10 cellular contexts compared by ENCODE assay signal in genomic region chr15:74422723-74423442, GRCh38. TPM values are rescaled to one million over a fixed set of nuclear protein-coding genes. Genes with fewer than 3 reads are reported as not detected.
A peak's percentile ranks its signal among the peaks of the same experiment; 100 is the strongest.
DNase-seq lines count a peak whose midpoint lies in the region; ATAC-seq and TF ChIP-seq lines count a peak whose summit lies in the region.
"Had no signal": no experiment of that assay in that cellular context is flagged by ENCODE, and none has a peak within 500 bp of the region (broad histone marks: within the 10 kb centered on the region; RNA-seq: fewer than 3 reads in every experiment).

No MANE protein-coding gene starts in this region.

- intact Hi-C loops in left colon (cut with DNase I, micrococcal nuclease), result no loop called here

- H4K20me1 ChIP-seq in GM23338 (replicated peaks; ENCODE audit: insufficient read depth), result no peaks in the 10 kb centered on the region; the same call in none of the 2 replicates

- no peaks in the 10 kb centered on the region; the same call in 2 of the 3 replicates for H3K36me3 Mint-ChIP-seq in GM23338 (ENCODE audit: low read depth)
- no peaks in the 10 kb centered on the region for H3K36me3 Mint-ChIP-seq in natural killer cell treated with Interleukin-12 subunit alpha and Interleukin-12 subunit beta and Interleukin-15 and Interleukin-18, amount 100 ng/mL, for 72 hours

- H3K79me2 ChIP-seq in GM23338 (replicated peaks; ENCODE audit: insufficient read depth), result peaks cover 21% of the 10 kb centered on the region

- H3F3A ChIP-seq in GM23338 (replicated peaks; ENCODE audit: low read depth), result no peaks in the 10 kb centered on the region

- H3K4me2 ChIP-seq in GM23338 (peak overlapping the region; percentile 48; the same call in 1 of the 2 replicates), skeletal muscle satellite cell (ENCODE audit: low read length) (peak overlapping the region; percentile 68)

- CTCF ChIA-PET in RWPE1 (lab: Yijun Ruan, JAX), result interaction anchor here (1.8 kb wide), 1 partner anchor 41 kb away, joined by 6 read pairs; no protein-coding TSS in a partner anchor

- no peaks in the 10 kb centered on the region for H3K9me3 Mint-ChIP-seq in GM23338
- no peaks in the 10 kb centered on the region for H3K9me3 Mint-ChIP-seq in natural killer cell treated with Interleukin-12 subunit alpha and Interleukin-12 subunit beta and Interleukin-15 and Interleukin-18, amount 100 ng/mL, for 72 hours
- H3K9me3 Mint-ChIP-seq: naive thymus-derived CD4-positive, alpha-beta T cell had no signal

- DNase-seq in GM23338 (ENCODE audit: low spot score), result peak; percentile 43
- DNase-seq in RWPE1 (ENCODE audit: low spot score), result peak; percentile 92
- DNase-seq in fibroblast of pulmonary artery (ENCODE audit: low read depth), result peak; percentile 39
- no peak for DNase-seq in natural killer cell treated with Interleukin-12 subunit alpha and Interleukin-12 subunit beta and Interleukin-15 and Interleukin-18, amount 100 ng/mL, for 72 hours (ENCODE audit: low spot score)
- DNase-seq in left colon, result no peak
- DNase-seq: activated CD8-positive, alpha-beta memory T cell treated with anti-CD3 and anti-CD28 coated beads, Interleukin-2, amount 10 ng/mL, durations not matched to agents 7 days and 5 days; naive thymus-derived CD4-positive, alpha-beta T cell had no signal

- H3K4me1 Mint-ChIP-seq in GM23338, result peaks cover 41% of the 10 kb centered on the region
- peaks cover 34 to 40% of the 10 kb centered on the region in 2 donors for H3K4me1 Mint-ChIP-seq in natural killer cell treated with Interleukin-12 subunit alpha and Interleukin-12 subunit beta and Interleukin-15 and Interleukin-18, amount 100 ng/mL, for 72 hours (ENCODE audit: low read depth in 2 of 2)

- H3K27me3 ChIP-seq in GM23338 (ENCODE audit: insufficient read depth), result no peaks in the 10 kb centered on the region
- no peaks in the 10 kb centered on the region for H3K27me3 ChIP-seq in skeletal muscle satellite cell (ENCODE audit: control insufficient read depth, insufficient read depth, low read length)

- POLR2A ChIA-PET in RWPE1 (lab: Yijun Ruan, JAX; ENCODE audit: low non-redundant PET), result no interaction called here

- ATAC-seq in GM23338, result peak; percentile 46
- no peak for ATAC-seq in natural killer cell treated with Interleukin-12 subunit alpha and Interleukin-12 subunit beta and Interleukin-15 and Interleukin-18, amount 100 ng/mL, for 72 hours
- no peak for ATAC-seq in GM21447 (IDR thresholded peaks at IDR 0.05; ENCODE audit: unreplicated experiment)
- no peak for ATAC-seq in left colon
- no peak for ATAC-seq in GM18867 (IDR thresholded peaks at IDR 0.05; ENCODE audit: unreplicated experiment)
- ATAC-seq: activated CD8-positive, alpha-beta memory T cell treated with anti-CD3 and anti-CD28 coated beads, Interleukin-2, amount 10 ng/mL, durations not matched to agents 7 days and 5 days; naive thymus-derived CD4-positive, alpha-beta T cell had no signal

- TF ChIP-seq CTCF in GM23338 (conservative IDR thresholded peaks at IDR 0.05; ENCODE audit: low read depth in 2 of 2) (no peak), RWPE1 (conservative IDR thresholded peaks at IDR 0.05; ENCODE audit: low read depth) (no peak), fibroblast of pulmonary artery (IDR thresholded peaks at IDR 0.05; ENCODE audit: low read length, missing control alignments) (no peak)

- peaks cover 7% of the 10 kb centered on the region for H3K27me3 Mint-ChIP-seq in GM23338 (ENCODE audit: insufficient read depth, low read depth, poor library complexity)
- no peaks in the 10 kb centered on the region for H3K27me3 Mint-ChIP-seq in natural killer cell treated with Interleukin-12 subunit alpha and Interleukin-12 subunit beta and Interleukin-15 and Interleukin-18, amount 100 ng/mL, for 72 hours
- H3K27me3 Mint-ChIP-seq: activated CD8-positive, alpha-beta memory T cell treated with anti-CD3 and anti-CD28 coated beads, Interleukin-2, amount 10 ng/mL, durations not matched to agents 7 days and 5 days; naive thymus-derived CD4-positive, alpha-beta T cell had no signal

- H3K4me1 ChIP-seq in GM23338 (ENCODE audit: insufficient read depth) (peaks cover 28% of the 10 kb centered on the region), skeletal muscle satellite cell (ENCODE audit: control insufficient read depth, insufficient read depth, low read length) (peaks cover 92% of the 10 kb centered on the region)

- peak overlapping the region; percentile 73 for H3K9ac ChIP-seq in skeletal muscle satellite cell (ENCODE audit: low read depth, low read length)

- no peaks in the 10 kb centered on the region for H3K9me2 ChIP-seq in GM23338 (ENCODE audit: insufficient read depth)

- H3K4me3 ChIP-seq in GM23338, result no peak overlapping the region
- no peak overlapping the region for H3K4me3 ChIP-seq in fibroblast of pulmonary artery (replicated peaks; ENCODE audit: low read depth, low read length)
- H3K4me3 ChIP-seq in skeletal muscle satellite cell (ENCODE audit: low read length), result peak overlapping the region; percentile 46

- no peak overlapping the region; the same call in 2 of the 3 replicates for H3K4me3 Mint-ChIP-seq in GM23338
- H3K4me3 Mint-ChIP-seq in natural killer cell treated with Interleukin-12 subunit alpha and Interleukin-12 subunit beta and Interleukin-15 and Interleukin-18, amount 100 ng/mL, for 72 hours, result no peak overlapping the region
- H3K4me3 Mint-ChIP-seq: activated CD8-positive, alpha-beta memory T cell treated with anti-CD3 and anti-CD28 coated beads, Interleukin-2, amount 10 ng/mL, durations not matched to agents 7 days and 5 days; naive thymus-derived CD4-positive, alpha-beta T cell had no signal

- no peak overlapping the region for H2AFZ ChIP-seq in GM23338

- H3K27ac Mint-ChIP-seq in GM23338, result peak overlapping the region; percentile 86
- no peak overlapping the region for H3K27ac Mint-ChIP-seq in natural killer cell treated with Interleukin-12 subunit alpha and Interleukin-12 subunit beta and Interleukin-15 and Interleukin-18, amount 100 ng/mL, for 72 hours

- H3K36me3 ChIP-seq in GM23338 (ENCODE audit: insufficient read depth) (no peaks in the 10 kb centered on the region), skeletal muscle satellite cell (ENCODE audit: insufficient read depth, low read length) (peaks cover 43% of the 10 kb centered on the region)

- H3K27ac ChIP-seq in GM23338 (ENCODE audit: low read depth), result no peak overlapping the region
- peak overlapping the region; percentile 84 for H3K27ac ChIP-seq in RWPE1

- H3K9me3 ChIP-seq in skeletal muscle satellite cell (replicated peaks; ENCODE audit: low read length), result no peaks in the 10 kb centered on the region

TF ChIP-seq in GM23338, 12 proteins besides CTCF, POLR2A, EP300 and RAD21 (continues in another document):
- TF ChIP-seq POLR2AphosphoS5 (IDR thresholded peaks at IDR 0.05; ENCODE audit: low read depth), result no peak

RNA-seq across cellular contexts. Expression of gene SEMA7A, which starts 10.9 kb away (rescaled TPM):
- total RNA-seq in GM23338 (2014; rRNA removed; shearing (Covaris generic)), result 11.2 and 14.1 TPM in 2 replicates
- 1.2 and 2.0 TPM in 2 replicates for polyA plus RNA-seq in GM23338 (2016; fragmentation: Nextera tagmentation; extraction: Ambion mirVana)
- total RNA-seq in skeletal muscle satellite cell (2012; rRNA removed), result 44.1 and 94.4 TPM in 2 replicates
- 10 to 100 TPM; 32.1 to 40.8 TPM for total RNA-seq in natural killer cell treated with Interleukin-12 subunit alpha and Interleukin-12 subunit beta and Interleukin-15 and Interleukin-18, amount 100 ng/mL, for 72 hours
- 1 to 10 TPM in 1 of 2 donors, under 1 TPM in 1; 0.79 to 1.7 TPM for total RNA-seq in left colon
- polyA plus RNA-seq: naive thymus-derived CD4-positive, alpha-beta T cell had no signal

RNA-seq across cellular contexts. Expression of gene UBL7, which starts 38.1 kb away (rescaled TPM):
- 90.0 and 99.2 TPM in 2 replicates for total RNA-seq in GM23338 (2014; rRNA removed; shearing (Covaris generic))
- polyA plus RNA-seq in GM23338 (2016; fragmentation: Nextera tagmentation; extraction: Ambion mirVana), result 71.6 and 73.7 TPM in 2 replicates
- total RNA-seq in skeletal muscle satellite cell (2012; rRNA removed), result 37.0 and 43.7 TPM in 2 replicates
- total RNA-seq in natural killer cell treated with Interleukin-12 subunit alpha and Interleukin-12 subunit beta and Interleukin-15 and Interleukin-18, amount 100 ng/mL, for 72 hours, result 10 to 100 TPM; 34.3 to 38.9 TPM
- 10 to 100 TPM; 25.5 to 33.7 TPM for total RNA-seq in left colon

RNA-seq across cellular contexts. Expression of gene CYP11A1, which starts 55.4 kb away (rescaled TPM):
- total RNA-seq in GM23338 (2014; rRNA removed; shearing (Covaris generic)), result 1.7 and 3.3 TPM in 2 replicates
- polyA plus RNA-seq in GM23338 (2016; fragmentation: Nextera tagmentation; extraction: Ambion mirVana), result 1.2 and 1.9 TPM in 2 replicates
- total RNA-seq in skeletal muscle satellite cell (2012; rRNA removed), result 0.87 and 1.3 TPM in 2 replicates
- total RNA-seq in natural killer cell treated with Interleukin-12 subunit alpha and Interleukin-12 subunit beta and Interleukin-15 and Interleukin-18, amount 100 ng/mL, for 72 hours, result 1 to 10 TPM in 1 of 2 donors, not detected in 1; 1.0 TPM
- total RNA-seq in left colon, result under 1 TPM in 1 of 2 donors, not detected in 1; 0.31 TPM
- polyA plus RNA-seq: naive thymus-derived CD4-positive, alpha-beta T cell had no signal

Comparison
In these comparisons a context has a peak if more than half of its experiments do, and no peak if none do; other contexts are left out.
1. DNase-seq: peak in GM23338 (single experiment), RWPE1 (single experiment) and fibroblast of pulmonary artery (single experiment); none in natural killer cell treated with Interleukin-12 subunit alpha and Interleukin-12 subunit beta and Interleukin-15 and Interleukin-18, amount 100 ng/mL, for 72 hours (single experiment) and left colon (0 of 2).